Comparison of ENCODE assay signal across 14 cellular contexts in the genomic region with DNA sequence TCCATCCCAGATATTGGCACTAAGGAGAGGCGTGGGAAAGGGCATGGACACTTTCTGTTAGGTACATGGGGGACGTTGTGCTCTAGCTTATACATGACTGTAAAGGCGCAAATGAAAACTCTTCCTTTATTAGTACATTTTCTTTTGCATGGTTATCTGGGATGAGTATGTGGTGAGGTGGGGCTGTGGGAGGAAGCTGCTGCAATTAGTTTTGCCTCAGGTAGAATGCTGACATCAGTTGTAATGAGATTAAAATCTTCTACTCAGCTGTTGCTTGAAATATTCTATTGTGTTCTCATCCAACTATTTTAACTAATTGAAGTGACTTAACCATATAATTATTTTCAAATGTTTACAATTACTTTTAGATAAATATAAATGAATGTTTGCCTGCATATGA.
DNase-seq lines count a peak whose midpoint lies in the region; ATAC-seq, FAIRE-seq and TF ChIP-seq lines count a peak whose summit lies in the region.
"Had no signal": no experiment of that assay in that cellular context is flagged by ENCODE, and none has a peak within 500 bp of the region (broad histone marks: within the 10 kb centered on the region; RNA-seq: fewer than 3 reads in every experiment).

No MANE protein-coding gene starts in this region.

- H2BK120ac ChIP-seq in IMR-90 (ENCODE audit: low read depth, low read length), result peak overlapping the region; percentile 68

- FAIRE-seq in HepG2 (lab: Jason Lieb, UNC), result no peak

- peak overlapping the region; percentile 16; the same call in 1 of the 2 replicates for H3K4ac ChIP-seq in IMR-90 (ENCODE audit: low read depth, low read length)

- H3K79me2 ChIP-seq in HepG2 (ENCODE audit: insufficient read depth, low read length), result no peaks in the 10 kb centered on the region

- TF ChIP-seq RAD21 in IMR-90 (IDR thresholded peaks at IDR 0.05; ENCODE audit: low read length) (no peak), HepG2 (CRISPR knock-in tag; IDR thresholded peaks at IDR 0.05) (no peak)

- no peak overlapping the region for H3K27ac ChIP-seq in IMR-90 (ENCODE audit: insufficient read depth, low read length)
- H3K27ac ChIP-seq in right atrium auricular region, result no peak overlapping the region
- no peak overlapping the region for H3K27ac ChIP-seq in HepG2 (ENCODE audit: extremely low read length, insufficient read depth, low read length)
- H3K27ac ChIP-seq: BLaER1 had no signal

- H3K4me1 ChIP-seq in IMR-90 (ENCODE audit: control insufficient read depth, insufficient read depth, low read length) (no peaks in the 10 kb centered on the region), right atrium auricular region (no peaks in the 10 kb centered on the region), HepG2 (ENCODE audit: insufficient read depth, low read length) (no peaks in the 10 kb centered on the region)
- H3K4me1 ChIP-seq: BLaER1 had no signal

- peak overlapping the region; percentile 73; the same call in 1 of the 2 replicates for H2BK20ac ChIP-seq in IMR-90 (ENCODE audit: low read depth, low read length)

- H3K23ac ChIP-seq in IMR-90 (ENCODE audit: low read depth, low read length), result no peak overlapping the region

- intact Hi-C loops in IMR-90 (cut with micrococcal nuclease) (no loop called here), HepG2 (cut with micrococcal nuclease; ENCODE audit: unreplicated experiment) (no loop called here)

- ATAC-seq in IMR-90 (ENCODE audit: low read depth) (no peak), T-cell (replicated peaks in 1 of 4) (no peak), HepG2 (no peak)
- ATAC-seq: GM23338 had no signal

- H3K79me1 ChIP-seq in IMR-90 (ENCODE audit: low read depth in 1 of 2, low read length in 2 of 2), result no peaks in the 10 kb centered on the region

- H3K9me3 Mint-ChIP-seq in mesothelial cell of epicardium (peaks cover 13% of the 10 kb centered on the region), T-cell (peaks cover 0 to 3% (median 2%) of the 10 kb centered on the region in 3 donors)
- H3K9me3 Mint-ChIP-seq: GM23338, IgD-negative memory B cell had no signal

- H3K4me3 ChIP-seq in IMR-90 (ENCODE audit: insufficient read depth, low read depth, low read length), result no peak overlapping the region
- H3K4me3 ChIP-seq in epithelial cell of esophagus (ENCODE audit: low read length), result no peak overlapping the region
- H3K4me3 ChIP-seq in right atrium auricular region, result no peak overlapping the region
- no peak overlapping the region for H3K4me3 ChIP-seq in HepG2 (replicated peaks in 1 of 3; ENCODE audit: insufficient read depth in 1 of 3, low read depth in 2 of 3, low read length in 3 of 3)
- H3K4me3 ChIP-seq: BLaER1, GM23338 had no signal

- TF ChIP-seq POLR2A in IMR-90 (IDR thresholded peaks at IDR 0.05; ENCODE audit: low read depth, low read length), result no peak
- no peak for TF ChIP-seq POLR2A in HepG2 (IDR thresholded peaks at IDR 0.05; ENCODE audit: insufficient read depth in 1 of 2, low read depth in 2 of 2, low read length in 2 of 2)

- CTCF ChIA-PET in IMR-90 (lab: Yijun Ruan, JAX) (no interaction called here), T-cell (lab: Charles Lee) (no interaction called here), HepG2 (lab: Yijun Ruan, JAX; ENCODE audit: low intra/inter-chr PET ratio, low total read pairs) (no interaction called here)

- no peak overlapping the region for H4K5ac ChIP-seq in IMR-90 (ENCODE audit: low read depth, low read length)

- no peaks in the 10 kb centered on the region for H3K36me3 ChIP-seq in IMR-90 (ENCODE audit: control insufficient read depth, insufficient read depth, low read length)
- H3K36me3 ChIP-seq in right atrium auricular region, result no peaks in the 10 kb centered on the region
- H3K36me3 ChIP-seq in HepG2 (replicated peaks in 1 of 2; ENCODE audit: control insufficient read depth in 1 of 2, insufficient read depth in 2 of 2, low read length in 2 of 2), result no peaks in the 10 kb centered on the region
- H3K36me3 ChIP-seq: BLaER1 had no signal

- H2AFZ ChIP-seq in IMR-90 (replicated peaks; ENCODE audit: low read length, poor library complexity) (no peak overlapping the region), HepG2 (ENCODE audit: low read length) (no peak overlapping the region)
- H2AFZ ChIP-seq: GM23338 had no signal

- H3K9ac ChIP-seq in IMR-90 (ENCODE audit: low read depth, low read length), result no peak overlapping the region
- H3K9ac ChIP-seq in HepG2 (ENCODE audit: insufficient read depth, low read depth, low read length), result no peak overlapping the region
- H3K9ac ChIP-seq: BLaER1 had no signal

- H4K91ac ChIP-seq in IMR-90 (ENCODE audit: insufficient read depth, low read depth, low read length), result no peak overlapping the region

- H3K9me3 ChIP-seq in IMR-90 (ENCODE audit: control insufficient read depth, insufficient read depth, low read length) (no peaks in the 10 kb centered on the region), right atrium auricular region (no peaks in the 10 kb centered on the region), HepG2 (ENCODE audit: low read length) (peaks cover 11% of the 10 kb centered on the region)
- H3K9me3 ChIP-seq: BLaER1 had no signal

- DNase-seq in IMR-90 (no peak), epithelial cell of esophagus (ENCODE audit: low read depth) (peak; percentile 75), mesothelial cell of epicardium (ENCODE audit: low spot score in 2 of 2, unreplicated experiment in 2 of 2) (no peak), T-cell (no peak), right atrium auricular region (ENCODE audit: low spot score) (no peak), HepG2 (ENCODE audit: low spot score) (no peak)
- DNase-seq: AML-193; CD8-positive, alpha-beta memory T cell; DMS53; GF-D8; H7 had no signal

- no peak overlapping the region for H4K8ac ChIP-seq in IMR-90 (ENCODE audit: low read depth in 2 of 2, low read length in 2 of 2)

- H2BK15ac ChIP-seq in IMR-90 (ENCODE audit: low read depth, low read length), result no peak overlapping the region

- H3K14ac ChIP-seq in IMR-90 (replicated peaks; ENCODE audit: low read depth, low read length), result no peak overlapping the region; the same call in 1 of the 2 replicates

- no peak overlapping the region for H3K56ac ChIP-seq in IMR-90 (ENCODE audit: extremely low read depth, insufficient read depth, low read length)

- TF ChIP-seq CTCF in IMR-90 (conservative IDR thresholded peaks at IDR 0.05; ENCODE audit: low read depth, low read length), result no peak
- no peak for TF ChIP-seq CTCF in epithelial cell of esophagus (IDR thresholded peaks at IDR 0.05; ENCODE audit: insufficient read depth, low read depth, low read length, missing control alignments)
- TF ChIP-seq CTCF in mesothelial cell of epicardium (IDR thresholded peaks at IDR 0.05; ENCODE audit: unreplicated experiment), result no peak
- no peak for TF ChIP-seq CTCF in right atrium auricular region (IDR thresholded peaks at IDR 0.05)
- no peak for TF ChIP-seq CTCF in HepG2 (CRISPR knock-in tag; IDR thresholded peaks at IDR 0.05)

- POLR2A ChIA-PET in IMR-90 (lab: Charles Lee; ENCODE audit: unreplicated experiment) (no interaction called here), T-cell (lab: Charles Lee) (no interaction called here), HepG2 (lab: Yijun Ruan, JAX) (no interaction called here)

- dilution Hi-C loops in IMR-90 (cut with HindIII; ENCODE audit: low sequenced_read_pairs, unreplicated experiment), result no loop called here

- WGBS in IMR-90 (ENCODE audit: extremely low coverage in 2 of 2, insufficient read length in 1 of 2), 2 experiments, result no CpG with 5 or more reads among the region's 3 CpGs
- 32% methylated on average over 3 of the region's 3 CpGs for WGBS in HepG2 (ENCODE audit: low lambda C conversion rate)

- H4K20me1 ChIP-seq in IMR-90 (ENCODE audit: insufficient read depth, low read length) (no peaks in the 10 kb centered on the region), HepG2 (ENCODE audit: insufficient read depth, low read length) (no peaks in the 10 kb centered on the region)
- H4K20me1 ChIP-seq: BLaER1 had no signal

- H3K27ac Mint-ChIP-seq in mesothelial cell of epicardium (peak overlapping the region; percentile 78), T-cell (no peak overlapping the region)
- H3K27ac Mint-ChIP-seq: CD8-positive, alpha-beta memory T cell; GM23338; IgD-negative memory B cell had no signal

- TF ChIP-seq EP300 in HepG2 (IDR thresholded peaks at IDR 0.05; ENCODE audit: low read depth in 2 of 2, low read length in 2 of 2) (no peak), HepG2 (CRISPR knock-in tag; IDR thresholded peaks at IDR 0.05; ENCODE audit: borderline replicate concordance) (no peak)

- peak overlapping the region; percentile 78 for H2AK5ac ChIP-seq in IMR-90 (ENCODE audit: low read depth, low read length)

- H3K4me2 ChIP-seq in IMR-90 (ENCODE audit: low read depth, low read length) (no peak overlapping the region; the same call in 1 of the 2 replicates), HepG2 (ENCODE audit: low read depth, low read length) (no peak overlapping the region)
- H3K4me2 ChIP-seq: BLaER1, GM23338 had no signal

- H2AK9ac ChIP-seq in IMR-90 (replicated peaks; ENCODE audit: low read depth, low read length, poor library complexity), result no peak overlapping the region

- H3K4me1 Mint-ChIP-seq in mesothelial cell of epicardium (peaks cover 22% of the 10 kb centered on the region), T-cell (no peaks in the 10 kb centered on the region)
- H3K4me1 Mint-ChIP-seq: CD8-positive, alpha-beta memory T cell; GM23338; IgD-negative memory B cell had no signal

- H3K27me3 ChIP-seq in IMR-90 (ENCODE audit: control insufficient read depth, insufficient read depth, low read length), result no peaks in the 10 kb centered on the region
- no peaks in the 10 kb centered on the region for H3K27me3 ChIP-seq in right atrium auricular region
- no peaks in the 10 kb centered on the region for H3K27me3 ChIP-seq in HepG2 (ENCODE audit: control insufficient read depth in 1 of 2, insufficient read depth in 2 of 2, low read length in 2 of 2)
- H3K27me3 ChIP-seq: BLaER1 had no signal

- H3K36me3 Mint-ChIP-seq in mesothelial cell of epicardium (peaks cover 6% of the 10 kb centered on the region), T-cell (no peaks in the 10 kb centered on the region)
- H3K36me3 Mint-ChIP-seq: CD8-positive, alpha-beta memory T cell had no signal

- BruUV-seq in IMR-90 (replicated peaks; lab: Mats Ljungman, UMichigan) (no TSS peak), HepG2 (replicated peaks; lab: Mats Ljungman, UMichigan) (no TSS peak)

- no peak overlapping the region for H2BK5ac ChIP-seq in IMR-90 (ENCODE audit: low read depth, low read length, poor library complexity, severe bottlenecking)

- no peaks in the 10 kb centered on the region for H3K27me3 Mint-ChIP-seq in mesothelial cell of epicardium (ENCODE audit: low read depth)
- no peaks in the 10 kb centered on the region for H3K27me3 Mint-ChIP-seq in T-cell
- H3K27me3 Mint-ChIP-seq: CD8-positive, alpha-beta memory T cell; IgD-negative memory B cell had no signal

- in situ Hi-C loops in IMR-90 (cut with MboI; ENCODE audit: low sequenced_read_pairs) (no loop called here), HepG2 (cut with HindIII; ENCODE audit: extremely low pct_ligation_motif_present, low pct_unique_long_range_greater_than_20kb) (no loop called here)

- no peaks in the 10 kb centered on the region for H3K9me1 ChIP-seq in IMR-90 (ENCODE audit: insufficient read depth, low read length)

- H3K18ac ChIP-seq in IMR-90 (ENCODE audit: low read depth, low read length), result no peak overlapping the region

- no peak overlapping the region for H3K4me3 Mint-ChIP-seq in mesothelial cell of epicardium
- no peak overlapping the region for H3K4me3 Mint-ChIP-seq in T-cell
- H3K4me3 Mint-ChIP-seq: CD8-positive, alpha-beta memory T cell; GM23338; IgD-negative memory B cell had no signal
